1 cellular context compared by ENCODE assay signal in the genomic region with DNA sequence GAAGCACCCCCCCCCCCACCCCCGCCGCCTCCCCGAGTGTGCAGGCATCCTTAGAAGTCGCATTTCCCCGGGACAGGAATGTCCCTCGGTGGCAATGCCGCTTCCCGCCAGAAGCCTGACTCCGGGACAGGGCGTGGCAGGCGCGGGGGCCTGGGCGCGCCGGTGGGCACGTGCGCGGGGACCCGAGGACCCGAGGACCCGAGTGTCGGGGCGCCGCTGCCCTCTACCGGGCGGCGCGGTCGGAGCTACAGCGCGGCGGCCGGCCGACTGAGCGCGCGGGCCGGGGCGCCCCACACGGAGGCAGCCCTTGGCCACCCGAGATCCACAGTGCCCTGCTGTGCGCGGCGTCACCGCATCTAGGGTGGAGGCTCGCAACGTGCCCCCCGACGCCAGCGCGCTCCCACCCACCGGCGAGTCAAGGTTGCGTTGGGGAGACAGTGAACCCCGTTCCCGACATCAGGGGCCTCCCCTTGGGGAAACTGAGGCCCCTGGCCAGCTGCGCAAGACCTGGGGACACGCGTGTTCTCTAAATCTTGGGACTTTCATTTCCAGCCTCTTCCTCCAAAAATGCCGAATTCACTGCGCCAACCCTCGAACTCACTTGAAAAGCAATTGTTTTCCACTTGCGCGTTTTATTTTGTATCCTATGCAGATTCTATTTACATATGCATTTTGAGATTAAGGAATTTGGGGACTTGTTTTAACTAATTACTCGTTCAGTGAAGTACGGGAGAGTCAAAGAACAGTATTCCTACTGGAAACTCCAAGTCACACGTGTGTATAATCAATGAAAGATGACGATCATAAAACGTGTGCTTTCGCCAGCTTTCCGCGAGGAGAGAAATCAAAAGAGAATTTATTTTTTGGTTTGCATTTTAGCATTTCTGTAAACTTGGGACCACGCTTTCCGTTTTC.
TF ChIP-seq lines count a peak whose summit lies in the region.

No MANE protein-coding gene starts in this region.

TF ChIP-seq in HEK293T, 16 proteins besides CTCF, POLR2A, EP300 and RAD21 (continued from another document):
- TF ChIP-seq, protein P1, sequence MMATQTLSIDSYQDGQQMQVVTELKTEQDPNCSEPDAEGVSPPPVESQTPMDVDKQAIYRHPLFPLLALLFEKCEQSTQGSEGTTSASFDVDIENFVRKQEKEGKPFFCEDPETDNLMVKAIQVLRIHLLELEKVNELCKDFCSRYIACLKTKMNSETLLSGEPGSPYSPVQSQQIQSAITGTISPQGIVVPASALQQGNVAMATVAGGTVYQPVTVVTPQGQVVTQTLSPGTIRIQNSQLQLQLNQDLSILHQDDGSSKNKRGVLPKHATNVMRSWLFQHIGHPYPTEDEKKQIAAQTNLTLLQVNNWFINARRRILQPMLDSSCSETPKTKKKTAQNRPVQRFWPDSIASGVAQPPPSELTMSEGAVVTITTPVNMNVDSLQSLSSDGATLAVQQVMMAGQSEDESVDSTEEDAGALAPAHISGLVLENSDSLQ (IDR thresholded peaks at IDR 0.05) = no peak
- TF ChIP-seq FOXK2 (IDR thresholded peaks at IDR 0.05) (no peak), FOXM1 (IDR thresholded peaks at IDR 0.05; ENCODE audit: borderline replicate concordance) (no peak; the same call in 1 of the 2 replicates), LEF1 (IDR thresholded peaks at IDR 0.05; ENCODE audit: borderline replicate concordance) (no peak), NFRKB (IDR thresholded peaks at IDR 0.05) (no peak)
